ENCODE assay signal across 8 cellular contexts in the genomic region with DNA sequence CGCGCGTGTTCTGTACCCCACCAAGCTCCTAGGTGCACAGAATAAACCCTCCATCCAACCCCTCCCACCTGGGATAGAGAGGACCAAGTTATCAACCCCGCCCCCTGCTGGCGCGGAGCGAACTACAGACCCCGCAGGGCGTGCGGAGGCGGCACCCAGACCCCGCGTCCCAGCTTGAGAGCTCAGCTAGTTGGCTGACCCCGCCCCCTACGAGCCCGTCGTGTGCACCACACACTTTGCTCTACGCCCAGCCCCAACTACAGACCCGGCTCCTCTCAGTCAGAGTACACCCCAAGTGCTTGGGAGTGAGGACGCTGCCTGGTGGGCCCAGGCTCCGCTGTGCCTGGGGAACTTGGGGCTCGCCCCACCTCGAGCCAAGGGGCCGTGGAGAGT. TPM values are rescaled to one million over a fixed set of nuclear protein-coding genes. Genes with fewer than 3 reads are reported as not detected.
DNase-seq lines count a peak whose midpoint lies in the region; ATAC-seq, FAIRE-seq and TF ChIP-seq lines count a peak whose summit lies in the region.

No MANE protein-coding gene starts in this region.

- no peak overlapping the region for H3K27ac Mint-ChIP-seq in astrocyte (ENCODE audit: unreplicated experiment)
- no peak overlapping the region for H3K27ac Mint-ChIP-seq in stimulated activated naive CD8-positive, alpha-beta T cell treated with anti-CD3 and anti-CD28 coated beads, Interleukin-15, amount 100 ng/mL, for 72 hours

- H3K27me3 Mint-ChIP-seq in astrocyte (ENCODE audit: low read depth, unreplicated experiment), result peaks cover 58% of the 10 kb centered on the region
- H3K27me3 Mint-ChIP-seq in stimulated activated naive CD8-positive, alpha-beta T cell treated with anti-CD3 and anti-CD28 coated beads, Interleukin-15, amount 100 ng/mL, for 72 hours, result peaks cover 78% of the 10 kb centered on the region

- no TSS peak for BruUV-seq in mammary epithelial cell (replicated peaks; lab: Mats Ljungman, UMichigan)

- intact Hi-C loops in breast epithelium (cut with DNase I; ENCODE audit: low total_unique reads) (no loop called here), mammary epithelial cell (cut with micrococcal nuclease) (loop anchor here (1.0 to 10.0 kb wide), 7 partner anchors 146 to 1046 kb away; no protein-coding TSS in a partner anchor)

- H3K4me3 ChIP-seq in breast epithelium (peak overlapping the region in 2 of 3 donors; percentile 37 to 62), mammary epithelial cell (replicated peaks in 1 of 3; ENCODE audit: insufficient read depth in 1 of 3, low read depth in 2 of 3, low read length in 3 of 3) (no peak overlapping the region), astrocyte (ENCODE audit: insufficient read depth, low read depth, low read length) (no peak overlapping the region), kidney epithelial cell (ENCODE audit: low read depth, low read length) (no peak overlapping the region)

- no peak overlapping the region for H3K4me2 ChIP-seq in mammary epithelial cell (ENCODE audit: insufficient read depth, low read depth, low read length)
- peak overlapping the region; percentile 84 for H3K4me2 ChIP-seq in astrocyte (ENCODE audit: low read length)

- dilution Hi-C loops in mammary epithelial cell (cut with HindIII; ENCODE audit: low sequenced_read_pairs), result no loop called here

- DNase-seq in breast epithelium (ENCODE audit: low spot score in 2 of 2) (no peak), mammary epithelial cell (no peak), astrocyte (ENCODE audit: low read depth) (no peak), kidney epithelial cell (ENCODE audit: low read depth) (no peak), CD1c-positive myeloid dendritic cell (ENCODE audit: extremely low spot score) (no peak), T1000 (lab: John Stamatoyannopoulos, UW) (no peak)
- peak; percentile 26 to 39 for DNase-seq in stimulated activated naive CD8-positive, alpha-beta T cell treated with anti-CD3 and anti-CD28 coated beads, Interleukin-15, amount 100 ng/mL, for 72 hours

- no peaks in the 10 kb centered on the region for H3K4me1 Mint-ChIP-seq in astrocyte (ENCODE audit: low read depth, unreplicated experiment)
- H3K4me1 Mint-ChIP-seq in stimulated activated naive CD8-positive, alpha-beta T cell treated with anti-CD3 and anti-CD28 coated beads, Interleukin-15, amount 100 ng/mL, for 72 hours, result peaks cover 28% of the 10 kb centered on the region

- H3K4me1 ChIP-seq in breast epithelium, result peaks cover 0 to 6% of the 10 kb centered on the region in 2 donors
- H3K4me1 ChIP-seq in mammary epithelial cell (ENCODE audit: insufficient read depth, low read length), result peaks cover 31% of the 10 kb centered on the region
- peaks cover 9% of the 10 kb centered on the region for H3K4me1 ChIP-seq in astrocyte (ENCODE audit: insufficient read depth, low read length)

- in situ Hi-C loops in mammary epithelial cell (cut with MboI; ENCODE audit: low sequenced_read_pairs in 2 of 2), result loop anchor here (5.0 to 25.0 kb wide), 3 partner anchors 543 to 1018 kb away; no protein-coding TSS in a partner anchor

- TF ChIP-seq CTCF in breast epithelium (IDR thresholded peaks at IDR 0.05) (no peak), mammary epithelial cell (conservative IDR thresholded peaks at IDR 0.05 in 1 of 2, IDR thresholded peaks at IDR 0.05 in 1 of 2; ENCODE audit: extremely low read depth in 1 of 2, insufficient read depth in 1 of 2, low read depth in 1 of 2, low read length in 2 of 2) (peak in 1 of 2 donors; percentile 35), astrocyte (IDR thresholded peaks at IDR 0.05; ENCODE audit: insufficient read depth, low read depth, low read length) (peak; percentile 20), kidney epithelial cell (IDR thresholded peaks at IDR 0.05; ENCODE audit: insufficient read depth, low read length, poor library complexity, severe bottlenecking) (peak; percentile 49)

- 6% methylated on average over 8 of the region's 24 CpGs for WGBS in mammary epithelial cell (ENCODE audit: low coverage, missing lambda C conversion rate)

- peaks cover 5 to 53% of the 10 kb centered on the region in 2 donors for H3K27me3 ChIP-seq in breast epithelium
- peaks cover 19% of the 10 kb centered on the region for H3K27me3 ChIP-seq in mammary epithelial cell (ENCODE audit: insufficient read depth, low read length)
- peaks cover 18% of the 10 kb centered on the region for H3K27me3 ChIP-seq in astrocyte (ENCODE audit: insufficient read depth, low read length)
- peaks cover 49% of the 10 kb centered on the region for H3K27me3 ChIP-seq in kidney epithelial cell (ENCODE audit: control insufficient read depth, insufficient read depth, low read length)

- H3K79me2 ChIP-seq in mammary epithelial cell (ENCODE audit: insufficient read depth, low read length) (no peaks in the 10 kb centered on the region), astrocyte (ENCODE audit: insufficient read depth, low read length) (no peaks in the 10 kb centered on the region)

- CTCF ChIA-PET in mammary epithelial cell (lab: Charles Lee; ENCODE audit: low non-redundant PET), result no interaction called here

- no peak overlapping the region for H2AFZ ChIP-seq in mammary epithelial cell (ENCODE audit: low read depth, low read length)
- H2AFZ ChIP-seq in astrocyte (ENCODE audit: low read depth, low read length), result peak overlapping the region; percentile 92

- peak; percentile 48 for ATAC-seq in stimulated activated naive CD8-positive, alpha-beta T cell treated with anti-CD3 and anti-CD28 coated beads, Interleukin-15, amount 100 ng/mL, for 72 hours
- no peak for ATAC-seq in GM18873 (IDR thresholded peaks at IDR 0.05; ENCODE audit: low FRiP score, unreplicated experiment)

- H4K20me1 ChIP-seq in mammary epithelial cell (ENCODE audit: insufficient read depth, low read length) (no peaks in the 10 kb centered on the region), astrocyte (ENCODE audit: insufficient read depth, low read length) (no peaks in the 10 kb centered on the region)

- FAIRE-seq in astrocyte (lab: Jason Lieb, UNC), result no peak

- H3K9ac ChIP-seq in mammary epithelial cell (ENCODE audit: insufficient read depth, low read length) (no peak overlapping the region), astrocyte (ENCODE audit: low read length) (no peak overlapping the region)

- TF ChIP-seq POLR2A in breast epithelium (IDR thresholded peaks at IDR 0.05), result no peak

- no peaks in the 10 kb centered on the region for H3K9me3 ChIP-seq in breast epithelium
- H3K9me3 ChIP-seq in mammary epithelial cell (replicated peaks; ENCODE audit: insufficient read depth, low read length), result no peaks in the 10 kb centered on the region
- no peaks in the 10 kb centered on the region for H3K9me3 ChIP-seq in astrocyte (ENCODE audit: insufficient read depth, low read depth, low read length)

- peaks cover 10% of the 10 kb centered on the region for H3K9me3 Mint-ChIP-seq in astrocyte (ENCODE audit: unreplicated experiment)
- H3K9me3 Mint-ChIP-seq in stimulated activated naive CD8-positive, alpha-beta T cell treated with anti-CD3 and anti-CD28 coated beads, Interleukin-15, amount 100 ng/mL, for 72 hours, result peaks cover 0 to 3% of the 10 kb centered on the region in 2 donors

- no peak overlapping the region for H3K27ac ChIP-seq in breast epithelium
- no peak overlapping the region for H3K27ac ChIP-seq in mammary epithelial cell (ENCODE audit: insufficient read depth, low read depth, low read length)
- H3K27ac ChIP-seq in astrocyte (ENCODE audit: low read depth, low read length), result no peak overlapping the region

- H3K36me3 Mint-ChIP-seq in astrocyte (ENCODE audit: low read depth, unreplicated experiment), result peaks cover 1% of the 10 kb centered on the region

- H3K4me3 Mint-ChIP-seq in astrocyte (ENCODE audit: unreplicated experiment), result peak overlapping the region; percentile 45
- peak overlapping the region in 1 of 2 donors; percentile 36 for H3K4me3 Mint-ChIP-seq in stimulated activated naive CD8-positive, alpha-beta T cell treated with anti-CD3 and anti-CD28 coated beads, Interleukin-15, amount 100 ng/mL, for 72 hours

- no peaks in the 10 kb centered on the region for H3K36me3 ChIP-seq in breast epithelium
- no peaks in the 10 kb centered on the region for H3K36me3 ChIP-seq in mammary epithelial cell (ENCODE audit: insufficient read depth, low read length)
- no peaks in the 10 kb centered on the region for H3K36me3 ChIP-seq in astrocyte (ENCODE audit: insufficient read depth, low read length)
- no peaks in the 10 kb centered on the region for H3K36me3 ChIP-seq in kidney epithelial cell (ENCODE audit: control insufficient read depth, insufficient read depth, low read length)

RNA-seq across cellular contexts. Expression of a gene that starts 1.5 kb away (rescaled TPM):
- total RNA-seq in breast epithelium, result under 1 TPM in 2 of 3 donors, not detected in 1; 0.29 to 0.33 TPM
- under 1 TPM; under 0.01 to 0.19 TPM for total RNA-seq in mammary epithelial cell
- polyA plus RNA-seq in mammary epithelial cell, result 0.05 TPM
- polyA minus RNA-seq in mammary epithelial cell, result not detected
- 0.53 and 0.68 TPM in 2 replicates for total RNA-seq in astrocyte
- under 0.01 and 0.07 TPM in 2 replicates for total RNA-seq in kidney epithelial cell

Comparison
In these comparisons a context has a peak if more than half of its experiments do, and no peak if none do; other contexts are left out.
1. H3K4me3 ChIP-seq: peak in breast epithelium (2 of 3); none in mammary epithelial cell (0 of 3), astrocyte (single experiment) and kidney epithelial cell (single experiment).
2. DNase-seq: peak in stimulated activated naive CD8-positive, alpha-beta T cell treated with anti-CD3 and anti-CD28 coated beads, Interleukin-15, amount 100 ng/mL, for 72 hours (2 of 2); none in breast epithelium (0 of 2), mammary epithelial cell (single experiment), astrocyte (single experiment), kidney epithelial cell (single experiment), CD1c-positive myeloid dendritic cell (single experiment) and T1000 (single experiment).
3. CTCF ChIP-seq: peak in astrocyte (single experiment) and kidney epithelial cell (single experiment); none in breast epithelium (0 of 3).